In the genomic region with DNA sequence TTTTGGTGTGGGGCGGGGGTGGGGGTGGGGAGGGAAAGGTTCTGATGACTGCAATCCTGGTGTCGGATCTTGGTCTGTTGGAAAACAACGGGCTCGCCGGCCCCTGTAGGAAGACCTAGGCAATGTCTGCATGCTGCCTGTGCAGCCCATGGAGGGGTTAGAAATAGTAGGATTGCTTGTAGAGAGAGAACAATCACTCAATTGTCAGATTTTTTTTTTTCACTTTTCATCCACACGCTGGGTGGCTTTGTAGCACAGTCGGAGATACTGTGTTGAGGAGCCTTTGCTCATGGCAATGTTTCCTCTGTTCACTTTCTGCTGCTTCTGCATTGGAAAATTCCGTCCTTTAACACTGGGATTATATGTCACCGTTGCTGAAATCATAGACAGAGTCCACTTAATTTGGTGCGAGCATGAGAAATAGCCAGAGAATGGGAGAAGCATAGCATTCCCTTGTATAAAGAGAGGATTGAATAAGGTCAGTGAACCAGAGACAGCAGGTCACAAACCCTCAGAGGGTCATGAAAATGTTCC, we compare ENCODE assay signal across 17 cellular contexts.
DNase-seq lines count a peak whose midpoint lies in the region; ATAC-seq and TF ChIP-seq lines count a peak whose summit lies in the region.
"Had no signal": no experiment of that assay in that cellular context is flagged by ENCODE, and none has a peak within 500 bp of the region (broad histone marks: within the 10 kb centered on the region; RNA-seq: fewer than 3 reads in every experiment).

No MANE protein-coding gene starts in this region.

- H2BK5ac ChIP-seq in H9 (ENCODE audit: insufficient read length, low read length) = no peak overlapping the region

- no peak for TF ChIP-seq EP300 in sigmoid colon (IDR thresholded peaks at IDR 0.05)

- H3K27ac ChIP-seq in H9 (ENCODE audit: insufficient read length, low read depth, low read length) (no peak overlapping the region), endodermal cell (ENCODE audit: low read depth, low read length) (peak overlapping the region; percentile 84), sigmoid colon (peak overlapping the region in 3 of 4 donors; percentile 14 to 32 (median 22))
- H3K27ac ChIP-seq in naive thymus-derived CD4-positive, alpha-beta T cell (ENCODE audit: low read depth, low read length) = no peak overlapping the region

- H2BK120ac ChIP-seq in H9 (ENCODE audit: low read depth, low read length, poor library complexity, severe bottlenecking) = no peak overlapping the region

- H3K9me3 ChIP-seq in H9 (ENCODE audit: control insufficient read depth, low read depth, low read length) (no peaks in the 10 kb centered on the region), endodermal cell (ENCODE audit: control insufficient read depth, low read length) (no peaks in the 10 kb centered on the region), sigmoid colon (no peaks in the 10 kb centered on the region)
- no peaks in the 10 kb centered on the region for H3K9me3 ChIP-seq in naive thymus-derived CD4-positive, alpha-beta T cell (ENCODE audit: control insufficient read depth in 2 of 3, low read length in 3 of 3)
- H3K9me3 ChIP-seq: Caco-2, upper lobe of left lung had no signal

- no peak overlapping the region for H2BK12ac ChIP-seq in H9 (ENCODE audit: insufficient read length, low read depth, low read length)

- H2AFZ ChIP-seq in H9 (ENCODE audit: low read length) = no peak overlapping the region

- no peak overlapping the region for H2BK20ac ChIP-seq in H9 (ENCODE audit: low read depth, low read length, poor library complexity, severe bottlenecking)

- H2BK15ac ChIP-seq in H9 (ENCODE audit: low read depth, low read length) = no peak overlapping the region

- no peak overlapping the region for H4K8ac ChIP-seq in H9 (replicated peaks; ENCODE audit: insufficient read length, low read depth, low read length)

- H3K14ac ChIP-seq in H9 (ENCODE audit: insufficient read depth, low read length) = no peak overlapping the region

- H4K91ac ChIP-seq in H9 (ENCODE audit: insufficient read length, low read depth, low read length) = no peak overlapping the region

- H3K56ac ChIP-seq in H9 (ENCODE audit: insufficient read length, low read depth, low read length) = no peak overlapping the region

- H3K27me3 Mint-ChIP-seq in H9 (ENCODE audit: low read depth) (peaks cover 36% of the 10 kb centered on the region), endodermal cell (ENCODE audit: insufficient read depth) (peaks cover 19% of the 10 kb centered on the region)
- H3K27me3 Mint-ChIP-seq in activated T-cell treated with anti-CD3 and anti-CD28 coated beads, Interleukin-2, amount 50 U/mL, for 4 hours (ENCODE audit: low read depth) = no peaks in the 10 kb centered on the region
- H3K27me3 Mint-ChIP-seq in activated T-helper 1 cell treated with anti-CD3 and anti-CD28 coated beads, Interleukin-12 subunit alpha, Interleukin-12 subunit beta, Interleukin-2, Interleukin-4 antibody, amounts not matched to agents 30 ng/mL and 10 ng/mL and 1 ng/mL, durations not matched to agents 14 hours and 24 hours and 36 hours (ENCODE audit: insufficient read depth) = peaks cover 2% of the 10 kb centered on the region
- no peaks in the 10 kb centered on the region for H3K27me3 Mint-ChIP-seq in naive thymus-derived CD4-positive, alpha-beta T cell
- H3K27me3 Mint-ChIP-seq: activated naive CD8-positive, alpha-beta T cell treated with anti-CD3 and anti-CD28 coated beads for 36 hours; naive thymus-derived CD8-positive, alpha-beta T cell had no signal

- H2AK5ac ChIP-seq in H9 (ENCODE audit: insufficient read length, low read length) = no peak overlapping the region

- H3K4me1 Mint-ChIP-seq in H9 = peaks cover 39 to 40% of the 10 kb centered on the region in 2 experiments
- H3K4me1 Mint-ChIP-seq in endodermal cell = peaks cover 43% of the 10 kb centered on the region
- no peaks in the 10 kb centered on the region for H3K4me1 Mint-ChIP-seq in activated T-cell treated with anti-CD3 and anti-CD28 coated beads, Interleukin-2, amount 50 U/mL, for 4 hours (ENCODE audit: low read depth)
- peaks cover 14% of the 10 kb centered on the region for H3K4me1 Mint-ChIP-seq in activated T-helper 1 cell treated with anti-CD3 and anti-CD28 coated beads, Interleukin-12 subunit alpha, Interleukin-12 subunit beta, Interleukin-2, Interleukin-4 antibody, amounts not matched to agents 30 ng/mL and 10 ng/mL and 1 ng/mL, durations not matched to agents 14 hours and 24 hours and 36 hours (ENCODE audit: low read depth)
- no peaks in the 10 kb centered on the region for H3K4me1 Mint-ChIP-seq in naive thymus-derived CD4-positive, alpha-beta T cell
- H3K4me1 Mint-ChIP-seq: naive thymus-derived CD8-positive, alpha-beta T cell had no signal

- H3K27me3 ChIP-seq in H9 (ENCODE audit: insufficient read depth, low read length) (peaks cover 3% of the 10 kb centered on the region; the same call in 1 of the 2 replicates), endodermal cell (ENCODE audit: control insufficient read depth, insufficient read depth, low read length, poor library complexity, severe bottlenecking) (no peaks in the 10 kb centered on the region), sigmoid colon (no peaks in the 10 kb centered on the region)
- no peaks in the 10 kb centered on the region for H3K27me3 ChIP-seq in naive thymus-derived CD4-positive, alpha-beta T cell (ENCODE audit: control insufficient read depth in 2 of 2, insufficient read depth in 2 of 2, low read length in 2 of 2)
- H3K27me3 ChIP-seq: upper lobe of left lung had no signal

- no CpG with 5 or more reads among the region's 10 CpGs for WGBS in H9 (ENCODE audit: extremely low coverage, insufficient read length, low lambda C conversion rate)
- 65 to 71% methylated on average over 6 to 10 of the region's 10 CpGs for WGBS in endodermal cell (ENCODE audit: insufficient coverage in 1 of 2, insufficient read length in 1 of 2), 2 experiments
- 84 to 95% methylated on average over 10 of the region's 10 CpGs for WGBS in sigmoid colon, 2 donors

- no peak overlapping the region for H4K5ac ChIP-seq in H9 (ENCODE audit: insufficient read length, low read depth, low read length)

- H3K79me2 ChIP-seq in H9 (ENCODE audit: insufficient read depth, low read length) = no peaks in the 10 kb centered on the region

- peak; percentile 14; the same call in 1 of the 3 replicates for TF ChIP-seq CTCF in H9 (conservative IDR thresholded peaks at IDR 0.05)
- no peak for TF ChIP-seq CTCF in endodermal cell (conservative IDR thresholded peaks at IDR 0.05)
- no peak for TF ChIP-seq CTCF in sigmoid colon (IDR thresholded peaks at IDR 0.05)

- H3K23ac ChIP-seq in H9 (ENCODE audit: insufficient read length, low read depth, low read length) = no peak overlapping the region

- H3K27ac Mint-ChIP-seq in H9 (peak overlapping the region in 1 of 3 experiments; percentile 42; a peak in 1 of 7 replicates), endodermal cell (no peak overlapping the region)
- H3K27ac Mint-ChIP-seq in activated T-helper 1 cell treated with anti-CD3 and anti-CD28 coated beads, Interleukin-12 subunit alpha, Interleukin-12 subunit beta, Interleukin-2, Interleukin-4 antibody, amounts not matched to agents 30 ng/mL and 10 ng/mL and 1 ng/mL, durations not matched to agents 14 hours and 24 hours and 36 hours = no peak overlapping the region
- no peak overlapping the region for H3K27ac Mint-ChIP-seq in naive thymus-derived CD4-positive, alpha-beta T cell
- H3K27ac Mint-ChIP-seq: activated naive CD8-positive, alpha-beta T cell treated with anti-CD3 and anti-CD28 coated beads for 36 hours; naive thymus-derived CD8-positive, alpha-beta T cell had no signal

- H3K4me1 ChIP-seq in H9 (ENCODE audit: insufficient read depth, low read length) (peaks cover 11% of the 10 kb centered on the region; the same call in 1 of the 2 replicates), endodermal cell (ENCODE audit: control insufficient read depth, insufficient read depth, low read length) (no peaks in the 10 kb centered on the region), sigmoid colon (peaks cover 0 to 25% (median 12%) of the 10 kb centered on the region in 4 donors)
- no peaks in the 10 kb centered on the region for H3K4me1 ChIP-seq in naive thymus-derived CD4-positive, alpha-beta T cell (ENCODE audit: control insufficient read depth in 2 of 2, insufficient read depth in 2 of 2, low read length in 2 of 2)
- H3K4me1 ChIP-seq: Caco-2, upper lobe of left lung had no signal

- H3K36me3 Mint-ChIP-seq in H9 (ENCODE audit: insufficient read depth in 1 of 3, low read depth in 3 of 3) = no peaks in the 10 kb centered on the region; a peak in 3 of 7 replicates
- H3K36me3 Mint-ChIP-seq in endodermal cell (ENCODE audit: low read depth) = peaks cover 1% of the 10 kb centered on the region
- H3K36me3 Mint-ChIP-seq in activated T-cell treated with anti-CD3 and anti-CD28 coated beads, Interleukin-2, amount 50 U/mL, for 4 hours (ENCODE audit: insufficient read depth) = peaks cover 3% of the 10 kb centered on the region
- peaks cover 5% of the 10 kb centered on the region for H3K36me3 Mint-ChIP-seq in activated T-helper 1 cell treated with anti-CD3 and anti-CD28 coated beads, Interleukin-12 subunit alpha, Interleukin-12 subunit beta, Interleukin-2, Interleukin-4 antibody, amounts not matched to agents 30 ng/mL and 10 ng/mL and 1 ng/mL, durations not matched to agents 14 hours and 24 hours and 36 hours (ENCODE audit: low read depth)
- H3K36me3 Mint-ChIP-seq in naive thymus-derived CD4-positive, alpha-beta T cell = peaks cover 0 to 24% (median 5%) of the 10 kb centered on the region in 5 donors
- H3K36me3 Mint-ChIP-seq: activated naive CD8-positive, alpha-beta T cell treated with anti-CD3 and anti-CD28 coated beads for 36 hours had no signal

- peaks cover 5% of the 10 kb centered on the region for H3K36me3 ChIP-seq in endodermal cell (ENCODE audit: control insufficient read depth, insufficient read depth, low read length)
- H3K36me3 ChIP-seq in sigmoid colon = no peaks in the 10 kb centered on the region
- H3K36me3 ChIP-seq in naive thymus-derived CD4-positive, alpha-beta T cell (ENCODE audit: control insufficient read depth in 2 of 3, insufficient read depth in 3 of 3, low read length in 3 of 3) = no peaks in the 10 kb centered on the region
- H3K36me3 ChIP-seq: upper lobe of left lung had no signal

- CTCF ChIA-PET in naive thymus-derived CD4-positive, alpha-beta T cell (lab: Charles Lee) = no interaction called here

- no peaks in the 10 kb centered on the region for H3K79me1 ChIP-seq in H9 (ENCODE audit: insufficient read depth, low read depth, low read length, poor library complexity, severe bottlenecking)

- no peaks in the 10 kb centered on the region for H3K9me3 Mint-ChIP-seq in H9
- no peaks in the 10 kb centered on the region for H3K9me3 Mint-ChIP-seq in endodermal cell
- no peaks in the 10 kb centered on the region for H3K9me3 Mint-ChIP-seq in activated T-cell treated with anti-CD3 and anti-CD28 coated beads, Interleukin-2, amount 50 U/mL, for 4 hours
- peaks cover 10% of the 10 kb centered on the region for H3K9me3 Mint-ChIP-seq in activated T-helper 1 cell treated with anti-CD3 and anti-CD28 coated beads, Interleukin-12 subunit alpha, Interleukin-12 subunit beta, Interleukin-2, Interleukin-4 antibody, amounts not matched to agents 30 ng/mL and 10 ng/mL and 1 ng/mL, durations not matched to agents 14 hours and 24 hours and 36 hours
- peaks cover 0 to 8% (median 3%) of the 10 kb centered on the region in 11 donors for H3K9me3 Mint-ChIP-seq in naive thymus-derived CD4-positive, alpha-beta T cell

- H3K9ac ChIP-seq in H9 (ENCODE audit: extremely low read depth, insufficient read length, low read length) (no peak overlapping the region), endodermal cell (ENCODE audit: extremely low read depth, low read length, poor library complexity, severe bottlenecking) (no peak overlapping the region)

- POLR2A ChIA-PET in naive thymus-derived CD4-positive, alpha-beta T cell (lab: Charles Lee) = interaction anchor here (0.6 to 0.7 kb wide), 2 partner anchors 21 to 23 kb away, joined by 3 read pairs; no protein-coding TSS in a partner anchor

- H4K20me1 ChIP-seq in H9 (ENCODE audit: control insufficient read depth, insufficient read depth, insufficient read length) = no peaks in the 10 kb centered on the region

- H3K4me3 Mint-ChIP-seq in H9 (peak overlapping the region in 1 of 2 experiments; percentile 42; a peak in 1 of 5 replicates), endodermal cell (no peak overlapping the region)
- no peak overlapping the region for H3K4me3 Mint-ChIP-seq in activated T-cell treated with anti-CD3 and anti-CD28 coated beads, Interleukin-2, amount 50 U/mL, for 4 hours
- no peak overlapping the region for H3K4me3 Mint-ChIP-seq in activated T-helper 1 cell treated with anti-CD3 and anti-CD28 coated beads, Interleukin-12 subunit alpha, Interleukin-12 subunit beta, Interleukin-2, Interleukin-4 antibody, amounts not matched to agents 30 ng/mL and 10 ng/mL and 1 ng/mL, durations not matched to agents 14 hours and 24 hours and 36 hours
- no peak overlapping the region for H3K4me3 Mint-ChIP-seq in naive thymus-derived CD4-positive, alpha-beta T cell
- H3K4me3 Mint-ChIP-seq: activated naive CD8-positive, alpha-beta T cell treated with anti-CD3 and anti-CD28 coated beads for 36 hours; naive thymus-derived CD8-positive, alpha-beta T cell had no signal

- intact Hi-C loops in sigmoid colon (cut with DNase I) = no loop called here
- intact Hi-C loops in activated T-helper 1 cell treated with anti-CD3 and anti-CD28 coated beads, Interleukin-12 subunit alpha, Interleukin-12 subunit beta, Interleukin-2, Interleukin-4 antibody, amounts not matched to agents 30 ng/mL and 10 ng/mL and 1 ng/mL, durations not matched to agents 14 hours and 24 hours and 36 hours (cut with micrococcal nuclease) = no loop called here
- intact Hi-C loops in naive thymus-derived CD4-positive, alpha-beta T cell (cut with micrococcal nuclease) = no loop called here

- no peak overlapping the region for H3T11ph ChIP-seq in H9 (ENCODE audit: low read length)

- no peak overlapping the region for H3K4ac ChIP-seq in H9 (ENCODE audit: low read depth, low read length)

- TF ChIP-seq POLR2A in sigmoid colon (IDR thresholded peaks at IDR 0.05) = no peak

- no peaks in the 10 kb centered on the region for H3K23me2 ChIP-seq in H9 (ENCODE audit: insufficient read length, low read depth, low read length, poor library complexity, severe bottlenecking)

- no peak overlapping the region for H3K18ac ChIP-seq in H9 (ENCODE audit: insufficient read length, low read depth, low read length)

- peak overlapping the region; percentile 8 for H3K4me2 ChIP-seq in H9 (ENCODE audit: insufficient read depth, insufficient read length, low read length)

- DNase-seq in H9 = no peak
- no peak for DNase-seq in endodermal cell
- no peak for DNase-seq in left lobe of liver (ENCODE audit: low spot score)
- DNase-seq in sigmoid colon = peak; percentile 63
- no peak for DNase-seq in activated T-cell treated with anti-CD3 and anti-CD28 coated beads, Interleukin-2, amount 50 U/mL, for 4 hours
- no peak for DNase-seq in activated T-helper 1 cell treated with anti-CD3 and anti-CD28 coated beads, Interleukin-12 subunit alpha, Interleukin-12 subunit beta, Interleukin-2, Interleukin-4 antibody, amounts not matched to agents 30 ng/mL and 10 ng/mL and 1 ng/mL, durations not matched to agents 14 hours and 24 hours and 36 hours (ENCODE audit: low spot score)
- no peak for DNase-seq in mesenteric fat pad (ENCODE audit: low spot score)
- no peak for DNase-seq in naive thymus-derived CD4-positive, alpha-beta T cell
- DNase-seq: activated CD4-positive, CD25-positive, alpha-beta regulatory T cell; activated CD8-positive, alpha-beta memory T cell treated with anti-CD3 and anti-CD28 coated beads, Interleukin-2, amount 50 U/mL, for 48 hours; activated naive CD8-positive, alpha-beta T cell treated with anti-CD3 and anti-CD28 coated beads for 36 hours; Caco-2; cortex of kidney; naive thymus-derived CD8-positive, alpha-beta T cell; small intestine; SW 1271; upper lobe of left lung had no signal

- ATAC-seq in left lobe of liver = peak; percentile 70
- no peak for ATAC-seq in activated T-cell treated with anti-CD3 and anti-CD28 coated beads, Interleukin-2, amount 50 U/mL, for 4 hours
- ATAC-seq in naive thymus-derived CD4-positive, alpha-beta T cell = no peak
- ATAC-seq: naive thymus-derived CD8-positive, alpha-beta T cell had no signal

- H3K4me3 ChIP-seq in endodermal cell (ENCODE audit: low read length) = no peak overlapping the region
- H3K4me3 ChIP-seq in sigmoid colon = no peak overlapping the region
- H3K4me3 ChIP-seq in naive thymus-derived CD4-positive, alpha-beta T cell (ENCODE audit: low read length) = no peak overlapping the region
- H3K4me3 ChIP-seq: upper lobe of left lung had no signal

Comparison
In these comparisons a context has a peak if more than half of its experiments do, and no peak if none do; other contexts are left out.
1. H3K27ac ChIP-seq: peak in endodermal cell (single experiment) and sigmoid colon (3 of 4); none in H9 (single experiment) and naive thymus-derived CD4-positive, alpha-beta T cell (single experiment).